In genomic region chr2:37526323-37526722, GRCh38 we compare ENCODE assay signal across 19 cellular contexts.
A peak's percentile ranks its signal among the peaks of the same experiment; 100 is the strongest.
DNase-seq lines count a peak whose midpoint lies in the region; ATAC-seq, FAIRE-seq and TF ChIP-seq lines count a peak whose summit lies in the region.
"Had no signal": no experiment of that assay in that cellular context is flagged by ENCODE, and none has a peak within 500 bp of the region (broad histone marks: within the 10 kb centered on the region; RNA-seq: fewer than 3 reads in every experiment).

No MANE protein-coding gene starts in this region.

- H3K9me3 ChIP-seq in aorta (ENCODE audit: control insufficient read depth, low read length) = no peaks in the 10 kb centered on the region
- H3K9me3 ChIP-seq: esophagus squamous epithelium, tibial nerve had no signal

- H3K27me3 Mint-ChIP-seq in activated CD4-positive, alpha-beta T cell treated with anti-CD3 and anti-CD28 coated beads, Interleukin-2, amount 10 ng/mL, durations not matched to agents 24 days and 14 days = peaks cover 15% of the 10 kb centered on the region

- H3K27ac ChIP-seq in aorta (ENCODE audit: low read depth in 1 of 2, low read length in 2 of 2) (no peak overlapping the region), brain microvascular endothelial cell (no peak overlapping the region)
- H3K27ac ChIP-seq: esophagus squamous epithelium, tibial nerve had no signal

- no peaks in the 10 kb centered on the region for H3K27me3 ChIP-seq in aorta (ENCODE audit: control insufficient read depth in 1 of 2, insufficient read depth in 2 of 2, low read length in 1 of 2)
- H3K27me3 ChIP-seq in brain microvascular endothelial cell (replicated peaks) = no peaks in the 10 kb centered on the region
- H3K27me3 ChIP-seq: esophagus squamous epithelium, tibial nerve had no signal

- H3K27ac Mint-ChIP-seq in activated CD4-positive, alpha-beta T cell treated with anti-CD3 and anti-CD28 coated beads, Interleukin-2, amount 10 ng/mL, durations not matched to agents 24 days and 14 days = no peak overlapping the region
- H3K27ac Mint-ChIP-seq: activated naive CD8-positive, alpha-beta T cell treated with anti-CD3 and anti-CD28 coated beads, Interleukin-2, amount 50 U/mL, for 24 hours; CD4-positive, CD25-positive, alpha-beta regulatory T cell; stimulated activated naive B cell treated with anti-CD40 and anti-IgM and Interleukin-4, amounts not matched to agents 10 μg/mL and 1 μg/mL and 100 μg/mL, for 72 hours had no signal

- peak; percentile 32 for DNase-seq in activated CD4-positive, alpha-beta T cell treated with anti-CD3 and anti-CD28 coated beads, Interleukin-2, amount 10 ng/mL, durations not matched to agents 24 days and 14 days
- no peak for DNase-seq in activated CD4-positive, alpha-beta T cell treated with anti-CD3 and anti-CD28 coated beads, Interleukin-2, amount 50 U/mL, for 4 hours
- peak; percentile 19 for DNase-seq in MV-4-11 (lab: John Stamatoyannopoulos, UW)
- DNase-seq in aorta = no peak
- DNase-seq in DMS153 treated with DMSO at 0.1 percent for 48 hours (lab: John Stamatoyannopoulos, UW; ENCODE audit: unreplicated experiment) = no peak
- DNase-seq in brain microvascular endothelial cell = no peak
- DNase-seq: activated naive CD8-positive, alpha-beta T cell treated with anti-CD3 and anti-CD28 coated beads, Interleukin-2, amount 50 U/mL, for 24 hours; DND-41; esophagus squamous epithelium; Kasumi-1; NCI-H187; occipital lobe; right cardiac atrium; stimulated activated CD4-positive, alpha-beta T cell treated with anti-CD3 and anti-CD28 coated beads, Interleukin-15, amount 100 ng/mL, for 24 hours; stimulated activated naive B cell treated with anti-CD40 and anti-IgM and Interleukin-4, amounts not matched to agents 10 μg/mL and 1 μg/mL and 100 μg/mL, for 72 hours had no signal

- H3K36me3 ChIP-seq in aorta (ENCODE audit: control insufficient read depth in 1 of 2, insufficient read depth in 2 of 2, low read length in 1 of 2) (no peaks in the 10 kb centered on the region), brain microvascular endothelial cell (replicated peaks) (no peaks in the 10 kb centered on the region)
- H3K36me3 ChIP-seq: esophagus squamous epithelium, tibial nerve had no signal

- H3K36me3 Mint-ChIP-seq in activated CD4-positive, alpha-beta T cell treated with anti-CD3 and anti-CD28 coated beads, Interleukin-2, amount 10 ng/mL, durations not matched to agents 24 days and 14 days (ENCODE audit: low read depth) = no peaks in the 10 kb centered on the region
- H3K36me3 Mint-ChIP-seq: CD4-positive, CD25-positive, alpha-beta regulatory T cell; stimulated activated naive B cell treated with anti-CD40 and anti-IgM and Interleukin-4, amounts not matched to agents 10 μg/mL and 1 μg/mL and 100 μg/mL, for 72 hours had no signal

- no peak overlapping the region for H3K4me3 Mint-ChIP-seq in activated CD4-positive, alpha-beta T cell treated with anti-CD3 and anti-CD28 coated beads, Interleukin-2, amount 10 ng/mL, durations not matched to agents 24 days and 14 days
- H3K4me3 Mint-ChIP-seq: activated naive CD8-positive, alpha-beta T cell treated with anti-CD3 and anti-CD28 coated beads, Interleukin-2, amount 50 U/mL, for 24 hours; CD4-positive, CD25-positive, alpha-beta regulatory T cell; stimulated activated naive B cell treated with anti-CD40 and anti-IgM and Interleukin-4, amounts not matched to agents 10 μg/mL and 1 μg/mL and 100 μg/mL, for 72 hours had no signal

- no peak overlapping the region for H3K4me3 ChIP-seq in aorta (ENCODE audit: low read length in 2 of 2)
- H3K4me3 ChIP-seq in brain microvascular endothelial cell (ENCODE audit: low read depth, low read length) = no peak overlapping the region
- H3K4me3 ChIP-seq: esophagus squamous epithelium, tibial nerve had no signal

- intact Hi-C loops in activated CD4-positive, alpha-beta T cell treated with anti-CD3 and anti-CD28 coated beads, Interleukin-2, amount 10 ng/mL, durations not matched to agents 24 days and 14 days (cut with micrococcal nuclease) = no loop called here
- intact Hi-C loops in aorta (cut with DNase I) = loop anchor here in 1 of 2 donors (5.0 kb wide), 1 partner anchor 114 kb away; no protein-coding TSS in a partner anchor

- H3K4me1 Mint-ChIP-seq in activated CD4-positive, alpha-beta T cell treated with anti-CD3 and anti-CD28 coated beads, Interleukin-2, amount 10 ng/mL, durations not matched to agents 24 days and 14 days = no peaks in the 10 kb centered on the region
- H3K4me1 Mint-ChIP-seq: activated naive CD8-positive, alpha-beta T cell treated with anti-CD3 and anti-CD28 coated beads, Interleukin-2, amount 50 U/mL, for 24 hours; CD4-positive, CD25-positive, alpha-beta regulatory T cell had no signal

- ATAC-seq in aorta (ENCODE audit: low FRiP score) (no peak), GM19397 (IDR thresholded peaks at IDR 0.05; ENCODE audit: unreplicated experiment) (no peak)
- ATAC-seq: activated naive CD8-positive, alpha-beta T cell treated with anti-CD3 and anti-CD28 coated beads, Interleukin-2, amount 50 U/mL, for 24 hours; right cardiac atrium; stimulated activated naive B cell treated with anti-CD40 and anti-IgM and Interleukin-4, amounts not matched to agents 10 μg/mL and 1 μg/mL and 100 μg/mL, for 72 hours had no signal

- 69 to 71% methylated on average over 4 of the region's 4 CpGs for WGBS in aorta, 2 donors

- TF ChIP-seq CTCF in brain microvascular endothelial cell (IDR thresholded peaks at IDR 0.05; ENCODE audit: low read depth, low read length, missing control alignments) = no peak

- H3K4me1 ChIP-seq in aorta (ENCODE audit: control insufficient read depth in 1 of 2, insufficient read depth in 2 of 2, low read length in 2 of 2) = peaks cover 0 to 3% of the 10 kb centered on the region in 2 donors

- in situ Hi-C loops in brain microvascular endothelial cell (cut with HindIII; ENCODE audit: low pct_ligation_motif_present, low sequenced_read_pairs) = no loop called here

- H3K9me3 Mint-ChIP-seq in activated CD4-positive, alpha-beta T cell treated with anti-CD3 and anti-CD28 coated beads, Interleukin-2, amount 10 ng/mL, durations not matched to agents 24 days and 14 days = no peaks in the 10 kb centered on the region
- H3K9me3 Mint-ChIP-seq: activated naive CD8-positive, alpha-beta T cell treated with anti-CD3 and anti-CD28 coated beads, Interleukin-2, amount 50 U/mL, for 24 hours had no signal

- peak; percentile 31 for FAIRE-seq in TTC549 (lab: Jason Lieb, UNC)

Comparison
In these comparisons a context has a peak if more than half of its experiments do, and no peak if none do; other contexts are left out.
1. DNase-seq: peak in activated CD4-positive, alpha-beta T cell treated with anti-CD3 and anti-CD28 coated beads, Interleukin-2, amount 10 ng/mL, durations not matched to agents 24 days and 14 days (single experiment) and MV-4-11 (single experiment); none in activated CD4-positive, alpha-beta T cell treated with anti-CD3 and anti-CD28 coated beads, Interleukin-2, amount 50 U/mL, for 4 hours (0 of 2), aorta (0 of 2), DMS153 treated with DMSO at 0.1 percent for 48 hours (single experiment) and brain microvascular endothelial cell (single experiment).